Comparison of ENCODE assay signal across 18 cellular contexts in genomic region chr5:35316611-35317307, GRCh38.
DNase-seq lines count a peak whose midpoint lies in the region; ATAC-seq and TF ChIP-seq lines count a peak whose summit lies in the region.
"Had no signal": no experiment of that assay in that cellular context is flagged by ENCODE, and none has a peak within 500 bp of the region (broad histone marks: within the 10 kb centered on the region; RNA-seq: fewer than 3 reads in every experiment).

No MANE protein-coding gene starts in this region.

- no peaks in the 10 kb centered on the region for H3K9me3 Mint-ChIP-seq in activated T-helper 17 cell treated with anti-CD3 and anti-CD28 coated beads, Interleukin-2, amount 50 U/mL, for 72 hours
- H3K9me3 Mint-ChIP-seq: activated naive CD4-positive, alpha-beta T cell treated with anti-CD3 and anti-CD28 coated beads, Interleukin-2, amount 50 U/mL, for 24 hours had no signal

- peaks cover 11% of the 10 kb centered on the region for H3F3A ChIP-seq in GM23248 (ENCODE audit: insufficient read depth)

- peak; percentile 37 for DNase-seq in activated CD4-positive, alpha-beta T cell treated with anti-CD3 and anti-CD28 coated beads for 48 hours
- DNase-seq in activated CD4-positive, alpha-beta T cell treated with anti-CD3 and anti-CD28 coated beads for 4 hours: no peak
- DNase-seq in GM23248 (peak; percentile 51), kidney tubule cell (ENCODE audit: low spot score) (peak; percentile 85), SIG-M5 (lab: John Stamatoyannopoulos, UW) (no peak), sigmoid colon (no peak), EL (no peak)
- DNase-seq: erythroblast; naive thymus-derived CD4-positive, alpha-beta T cell; NCI-H1105 treated with DMSO at 0.1 percent for 48 hours; pancreas; stimulated activated naive CD4-positive, alpha-beta T cell; upper lobe of right lung had no signal

- no peak overlapping the region for H3K27ac Mint-ChIP-seq in activated T-helper 17 cell treated with anti-CD3 and anti-CD28 coated beads, Interleukin-2, amount 50 U/mL, for 72 hours
- H3K27ac Mint-ChIP-seq: activated naive CD4-positive, alpha-beta T cell treated with anti-CD3 and anti-CD28 coated beads, Interleukin-2, amount 50 U/mL, for 24 hours; naive thymus-derived CD4-positive, alpha-beta T cell had no signal

- H3K27me3 ChIP-seq in GM23248 (replicated peaks; ENCODE audit: insufficient read depth): peaks cover 9% of the 10 kb centered on the region
- H3K27me3 ChIP-seq in sigmoid colon: no peaks in the 10 kb centered on the region
- H3K27me3 ChIP-seq: pancreas, upper lobe of right lung had no signal

- H3K4me1 ChIP-seq in GM23248 (ENCODE audit: insufficient read depth) (peaks cover 12% of the 10 kb centered on the region), sigmoid colon (no peaks in the 10 kb centered on the region)
- H3K4me1 ChIP-seq: pancreas, upper lobe of right lung had no signal

- H3K4me2 ChIP-seq in GM23248 (ENCODE audit: unreplicated experiment): no peak overlapping the region

- H3K4me3 Mint-ChIP-seq in activated T-helper 17 cell treated with anti-CD3 and anti-CD28 coated beads, Interleukin-2, amount 50 U/mL, for 72 hours: no peak overlapping the region
- H3K4me3 Mint-ChIP-seq: activated naive CD4-positive, alpha-beta T cell treated with anti-CD3 and anti-CD28 coated beads, Interleukin-2, amount 50 U/mL, for 24 hours; brain; naive thymus-derived CD4-positive, alpha-beta T cell had no signal

- H3K9me3 ChIP-seq in GM23248 (ENCODE audit: low read depth): no peaks in the 10 kb centered on the region
- no peaks in the 10 kb centered on the region for H3K9me3 ChIP-seq in sigmoid colon
- H3K9me3 ChIP-seq: pancreas, upper lobe of right lung had no signal

- in situ Hi-C loops in GM23248 (cut with MboI): no loop called here

- intact Hi-C loops in sigmoid colon (cut with DNase I): no loop called here

- H3K27ac ChIP-seq in GM23248 (no peak overlapping the region), sigmoid colon (no peak overlapping the region)
- H3K27ac ChIP-seq: C4-2B, pancreas, upper lobe of right lung had no signal

- H3K4me1 Mint-ChIP-seq in activated T-helper 17 cell treated with anti-CD3 and anti-CD28 coated beads, Interleukin-2, amount 50 U/mL, for 72 hours: no peaks in the 10 kb centered on the region
- H3K4me1 Mint-ChIP-seq: activated naive CD4-positive, alpha-beta T cell treated with anti-CD3 and anti-CD28 coated beads, Interleukin-2, amount 50 U/mL, for 24 hours had no signal

- H4K20me1 ChIP-seq in GM23248 (ENCODE audit: insufficient read depth): no peaks in the 10 kb centered on the region

- peak; percentile 62 for ATAC-seq in activated T-helper 17 cell treated with anti-CD3 and anti-CD28 coated beads, Interleukin-2, amount 50 U/mL, for 72 hours (replicated peaks)
- ATAC-seq: naive thymus-derived CD4-positive, alpha-beta T cell; pancreas; upper lobe of right lung had no signal

- H3K36me3 ChIP-seq in GM23248 (ENCODE audit: low read depth) (no peaks in the 10 kb centered on the region), sigmoid colon (no peaks in the 10 kb centered on the region)
- H3K36me3 ChIP-seq: pancreas, upper lobe of right lung had no signal

- no peak for TF ChIP-seq CTCF in sigmoid colon (IDR thresholded peaks at IDR 0.05)

- peaks cover 8% of the 10 kb centered on the region for H3K27me3 Mint-ChIP-seq in activated T-helper 17 cell treated with anti-CD3 and anti-CD28 coated beads, Interleukin-2, amount 50 U/mL, for 72 hours

- H3K36me3 Mint-ChIP-seq in activated T-helper 17 cell treated with anti-CD3 and anti-CD28 coated beads, Interleukin-2, amount 50 U/mL, for 72 hours (ENCODE audit: low read depth): no peaks in the 10 kb centered on the region
- H3K36me3 Mint-ChIP-seq: activated naive CD4-positive, alpha-beta T cell treated with anti-CD3 and anti-CD28 coated beads, Interleukin-2, amount 50 U/mL, for 24 hours; brain; naive thymus-derived CD4-positive, alpha-beta T cell had no signal

- no peak for TF ChIP-seq EP300 in sigmoid colon (IDR thresholded peaks at IDR 0.05)

- H3K79me2 ChIP-seq in GM23248 (ENCODE audit: insufficient read depth): no peaks in the 10 kb centered on the region

- H3K9ac ChIP-seq in GM23248: no peak overlapping the region

- H2AFZ ChIP-seq in GM23248: no peak overlapping the region

- no peaks in the 10 kb centered on the region for H3K9me2 ChIP-seq in GM23248 (ENCODE audit: insufficient read depth)

- 10 to 13% methylated on average over 4 of the region's 4 CpGs for WGBS in GM23248 (ENCODE audit: low coverage in 1 of 2, low lambda C conversion rate in 2 of 2, missing lambda C conversion rate in 2 of 2), 2 experiments
- WGBS in sigmoid colon, 2 donors: 89 to 94% methylated on average over 4 of the region's 4 CpGs

- TF ChIP-seq POLR2A in sigmoid colon (IDR thresholded peaks at IDR 0.05): no peak

- H3K4me3 ChIP-seq in GM23248 (no peak overlapping the region), sigmoid colon (no peak overlapping the region)
- H3K4me3 ChIP-seq: lung, pancreas, upper lobe of right lung had no signal

Comparison
In these comparisons a context has a peak if more than half of its experiments do, and no peak if none do; other contexts are left out.
1. DNase-seq: peak in activated CD4-positive, alpha-beta T cell treated with anti-CD3 and anti-CD28 coated beads for 48 hours (single experiment), GM23248 (single experiment) and kidney tubule cell (single experiment); none in activated CD4-positive, alpha-beta T cell treated with anti-CD3 and anti-CD28 coated beads for 4 hours (0 of 2), SIG-M5 (single experiment), sigmoid colon (single experiment) and EL (single experiment).